In the genomic region with DNA sequence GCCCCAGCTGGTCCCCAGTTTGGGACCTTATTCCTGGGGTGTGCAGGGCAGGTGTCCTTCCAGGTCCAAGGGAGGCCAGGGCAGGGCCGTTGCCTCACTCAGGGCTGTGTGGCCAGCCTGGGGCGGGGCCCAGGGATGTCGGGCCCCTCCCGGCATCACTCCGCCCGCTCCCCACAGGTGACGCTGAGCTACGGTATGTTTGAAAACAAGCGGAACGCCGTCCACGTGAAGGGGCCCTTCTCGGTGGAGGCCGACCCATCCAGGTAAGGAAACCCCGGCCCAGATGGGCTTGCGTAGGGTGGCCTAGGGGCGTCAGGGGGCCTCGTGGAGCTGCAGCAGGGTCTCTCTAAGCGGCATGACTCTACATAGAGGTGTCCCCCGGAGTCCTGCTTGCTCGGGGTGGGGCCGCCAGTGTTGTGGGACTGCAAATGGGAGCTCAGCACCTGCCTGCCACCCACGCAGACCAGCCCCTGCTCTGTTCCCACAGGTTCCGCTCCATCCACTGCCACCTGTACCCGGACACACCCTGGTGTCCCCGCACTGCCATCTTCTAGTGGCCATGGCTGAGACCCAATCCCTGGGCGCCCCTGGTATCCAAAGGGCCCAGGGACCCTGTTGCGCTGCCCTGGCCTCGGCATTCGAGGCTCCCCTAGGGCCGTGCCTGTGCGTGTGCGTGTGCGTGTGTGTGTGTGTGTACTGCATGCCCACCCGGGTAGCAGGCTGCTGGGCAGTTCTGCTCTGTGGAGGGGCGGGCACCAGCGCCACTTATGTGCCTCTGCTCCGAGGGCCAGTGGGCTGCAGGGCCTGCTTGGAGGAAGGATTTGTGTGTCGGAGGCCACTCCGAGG, we compare ENCODE assay signal across 14 cellular contexts. TPM values are rescaled to one million over a fixed set of nuclear protein-coding genes. Genes with fewer than 3 reads are reported as not detected.
DNase-seq lines count a peak whose midpoint lies in the region; ATAC-seq and TF ChIP-seq lines count a peak whose summit lies in the region.
"Had no signal": no experiment of that assay in that cellular context is flagged by ENCODE, and none has a peak within 500 bp of the region (broad histone marks: within the 10 kb centered on the region; RNA-seq: fewer than 3 reads in every experiment).

No MANE protein-coding gene starts in this region.

- 0 out of 2 replicates have a peak, but pooled peaks cover 2% of the 10 kb centered on the region for H3K79me2 ChIP-seq in HCT116 (ENCODE audit: insufficient read depth, low read length)

- H3K9me3 ChIP-seq in BLaER1 (no peaks in the 10 kb centered on the region), HCT116 (ENCODE audit: control insufficient read depth in 1 of 2, insufficient read depth in 1 of 2, low read depth in 1 of 2, low read length in 2 of 2) (no peaks in the 10 kb centered on the region), body of pancreas (no peaks in the 10 kb centered on the region), neuronal stem cell (replicated peaks in 1 of 2; ENCODE audit: control insufficient read depth in 2 of 2, insufficient read depth in 1 of 2, low read depth in 1 of 2, low read length in 2 of 2) (no peaks in the 10 kb centered on the region)
- H3K9me3 ChIP-seq: breast epithelium had no signal

- peaks cover 37% of the 10 kb centered on the region for H3K79me1 ChIP-seq in neuronal stem cell (ENCODE audit: low read depth, low read length)

- H2AFZ ChIP-seq in HCT116 (ENCODE audit: low read depth, low read length, poor library complexity, severe bottlenecking) (no peak overlapping the region), neuronal stem cell (ENCODE audit: low read length) (no peak overlapping the region)

- TF ChIP-seq RAD21 in HCT116 (IDR thresholded peaks at IDR 0.05; ENCODE audit: low read depth), result no peak

- no peak overlapping the region for H3K27ac ChIP-seq in BLaER1
- peak overlapping the region; percentile 50; the same call in 1 of the 2 replicates for H3K27ac ChIP-seq in HCT116 (ENCODE audit: low read depth, low read length)
- peak overlapping the region; percentile 89 to 98 (median 93) for H3K27ac ChIP-seq in body of pancreas
- peak overlapping the region; percentile 45 for H3K27ac ChIP-seq in neuronal stem cell (replicated peaks; ENCODE audit: low read length)

- H2AK5ac ChIP-seq in neuronal stem cell (ENCODE audit: low read depth, low read length), result peak overlapping the region; percentile 100

- H4K20me1 ChIP-seq in BLaER1, result peaks cover 76% of the 10 kb centered on the region
- no peaks in the 10 kb centered on the region for H4K20me1 ChIP-seq in HCT116 (ENCODE audit: insufficient read depth)

- H3K4me3 ChIP-seq in BLaER1, result no peak overlapping the region
- no peak overlapping the region for H3K4me3 ChIP-seq in HCT116 (replicated peaks in 1 of 2; ENCODE audit: low read depth in 1 of 2, low read length in 2 of 2)
- H3K4me3 ChIP-seq in body of pancreas, result no peak overlapping the region
- no peak overlapping the region for H3K4me3 ChIP-seq in neuronal stem cell (ENCODE audit: low read length in 2 of 2)
- H3K4me3 ChIP-seq: breast epithelium had no signal

- BruUV-seq in HCT116 (replicated peaks; lab: Mats Ljungman, UMichigan), result no TSS peak

- peaks cover 62% of the 10 kb centered on the region for H3K4me1 Mint-ChIP-seq in chondrocyte (ENCODE audit: low read depth)

- H3K18ac ChIP-seq in neuronal stem cell (ENCODE audit: low read length), result peak overlapping the region; percentile 99

- POLR2A ChIA-PET in HCT116 (lab: Charles Lee), result interaction anchor here (1.2 kb wide), 1 partner anchor 58 kb away, joined by 4 read pairs; no protein-coding TSS in a partner anchor

- H3K36me3 ChIP-seq in BLaER1 (peaks cover 36% of the 10 kb centered on the region), HCT116 (ENCODE audit: control insufficient read depth in 1 of 2, insufficient read depth in 2 of 2, low read length in 2 of 2) (no peaks in the 10 kb centered on the region), body of pancreas (replicated peaks in 1 of 2; ENCODE audit: insufficient read depth in 1 of 2, low read depth in 2 of 2) (no peaks in the 10 kb centered on the region), neuronal stem cell (replicated peaks in 1 of 2; ENCODE audit: control insufficient read depth in 2 of 2, insufficient read depth in 2 of 2, low read length in 2 of 2) (peaks cover 45 to 53% of the 10 kb centered on the region in 2 donors)
- H3K36me3 ChIP-seq: breast epithelium had no signal

- H3K14ac ChIP-seq in neuronal stem cell (ENCODE audit: low read length), result peak overlapping the region; percentile 14

- H2BK12ac ChIP-seq in neuronal stem cell (ENCODE audit: low read length), result peak overlapping the region; percentile 46

- H3K4me2 ChIP-seq in BLaER1 (peak overlapping the region; percentile 100), HCT116 (ENCODE audit: low read length) (peak overlapping the region; percentile 62), neuronal stem cell (ENCODE audit: insufficient read depth, low read length, poor library complexity, severe bottlenecking) (no peak overlapping the region)

- H3K36me3 Mint-ChIP-seq in chondrocyte (ENCODE audit: low read depth), result peaks cover 3% of the 10 kb centered on the region

- H4K8ac ChIP-seq in neuronal stem cell (ENCODE audit: low read depth, low read length), result no peak overlapping the region

- CTCF ChIA-PET in HCT116 (lab: Charles Lee), result interaction anchor here (1.0 to 1.1 kb wide), 2 partner anchors 58 to 75 kb away, joined by 3 to 4 read pairs; no protein-coding TSS in a partner anchor

- peak overlapping the region; percentile 87 for H3K23ac ChIP-seq in neuronal stem cell (ENCODE audit: low read depth, low read length, poor library complexity)

- H3K9ac ChIP-seq in BLaER1 (no peak overlapping the region), HCT116 (ENCODE audit: low read length) (no peak overlapping the region), neuronal stem cell (ENCODE audit: low read depth, low read length, poor library complexity) (peak overlapping the region; percentile 54)

- no peak for TF ChIP-seq POLR2A in HCT116 (IDR thresholded peaks at IDR 0.05; ENCODE audit: borderline replicate concordance, extremely low read depth, insufficient read depth, insufficient read length)
- TF ChIP-seq POLR2A in body of pancreas (IDR thresholded peaks at IDR 0.05), result peak in 1 of 3 donors; percentile 8

- DNase-seq in HCT116 (ENCODE audit: low read depth, low spot score) (no peak), body of pancreas (peak in 2 of 4 donors; percentile 36 to 61), neuronal stem cell (ENCODE audit: low spot score) (no peak), chondrocyte (ENCODE audit: low spot score) (no peak), NCI-H1417 treated with DMSO at 0.1 percent for 48 hours (lab: John Stamatoyannopoulos, UW) (no peak), nucleus accumbens (lab: John Stamatoyannopoulos, UW) (no peak)
- DNase-seq: NCI-H1930 had no signal

- intact Hi-C loops in HCT116 (cut with micrococcal nuclease), result no loop called here
- intact Hi-C loops in body of pancreas (cut with DNase I), result no loop called here

- peak overlapping the region; percentile 97 for H2BK5ac ChIP-seq in neuronal stem cell (ENCODE audit: low read length)

- peaks cover 95% of the 10 kb centered on the region for H3K4me1 ChIP-seq in BLaER1
- peaks cover 69 to 78% of the 10 kb centered on the region in 2 experiments for H3K4me1 ChIP-seq in HCT116 (ENCODE audit: control insufficient read depth in 1 of 2, insufficient read depth in 2 of 2, low read length in 2 of 2)
- peaks cover 98% of the 10 kb centered on the region for H3K4me1 ChIP-seq in body of pancreas
- peaks cover 60 to 63% of the 10 kb centered on the region in 2 donors for H3K4me1 ChIP-seq in neuronal stem cell (ENCODE audit: control insufficient read depth in 2 of 2, insufficient read depth in 1 of 2, low read depth in 1 of 2, low read length in 2 of 2)

- H2BK15ac ChIP-seq in neuronal stem cell (ENCODE audit: low read length), result peak overlapping the region; percentile 63

- WGBS in body of pancreas, 2 donors, result 66 to 73% methylated on average over 3 to 35 of the region's 40 CpGs
- no CpG with 5 or more reads among the region's 40 CpGs for WGBS in neuronal stem cell (ENCODE audit: extremely low coverage in 2 of 2, insufficient read length in 2 of 2, insufficient replicate concordance in 1 of 2), 2 donors

- H3K27me3 ChIP-seq in BLaER1 (no peaks in the 10 kb centered on the region), HCT116 (ENCODE audit: insufficient read depth, low read length) (no peaks in the 10 kb centered on the region), body of pancreas (no peaks in the 10 kb centered on the region), neuronal stem cell (ENCODE audit: control insufficient read depth in 3 of 3, insufficient read depth in 3 of 3, low read depth in 1 of 3, low read length in 3 of 3) (no peaks in the 10 kb centered on the region)
- H3K27me3 ChIP-seq: breast epithelium had no signal

- no peaks in the 10 kb centered on the region for H3K9me3 Mint-ChIP-seq in chondrocyte (ENCODE audit: low read depth)

- TF ChIP-seq CTCF in HCT116 (IDR thresholded peaks at IDR 0.05 in 2 of 3, conservative IDR thresholded peaks at IDR 0.05 in 1 of 3; ENCODE audit: borderline replicate concordance in 1 of 3, insufficient read depth in 1 of 3, low read depth in 2 of 3, low read length in 2 of 3) (no peak), body of pancreas (IDR thresholded peaks at IDR 0.05) (no peak), chondrocyte (IDR thresholded peaks at IDR 0.05) (no peak)

- no peak overlapping the region for H3K4me3 Mint-ChIP-seq in chondrocyte (ENCODE audit: unreplicated experiment)

- H3K9me2 ChIP-seq in HCT116 (ENCODE audit: insufficient read depth), result no peaks in the 10 kb centered on the region

- peak overlapping the region; percentile 80 for H3K4ac ChIP-seq in neuronal stem cell (ENCODE audit: low read length)

- peak overlapping the region; percentile 42 for H4K91ac ChIP-seq in neuronal stem cell (ENCODE audit: low read depth, low read length, poor library complexity)

- ATAC-seq in HCT116, result no peak
- ATAC-seq in body of pancreas, result no peak
- ATAC-seq in HG03378 (IDR thresholded peaks at IDR 0.05; ENCODE audit: unreplicated experiment), result no peak

- RAD21 ChIA-PET in HCT116 (lab: Charles Lee; ENCODE audit: low non-redundant PET in 1 of 2, low total read pairs in 2 of 2, uncharacterized antibody in 2 of 2, unreplicated experiment in 2 of 2), result no interaction called here

- no peak overlapping the region for H3K27ac Mint-ChIP-seq in chondrocyte (ENCODE audit: unreplicated experiment)

- H2BK120ac ChIP-seq in neuronal stem cell (ENCODE audit: low read depth, low read length), result peak overlapping the region; percentile 41

- no peaks in the 10 kb centered on the region for H3K27me3 Mint-ChIP-seq in chondrocyte (ENCODE audit: low read depth)

RNA-seq across cellular contexts. Expression of a gene that starts 7.3 kb away (rescaled TPM):
- total RNA-seq in HCT116 (2021; ENCODE audit: unreplicated experiment) (14.3 TPM), body of pancreas (100 to 1,000 TPM in 1 of 2 donors, 10 to 100 TPM in 1; 47.8 to 142 TPM), chondrocyte (36.7 to 39.9 TPM (median 39.9 TPM) in 3 replicates)
- polyA plus RNA-seq in HCT116 (2012), result 3.9 and 4.3 TPM in 2 replicates
- 84.0 TPM for polyA plus RNA-seq in neuronal stem cell (2013, experiment 1 of 2)
- polyA plus RNA-seq in neuronal stem cell (2013, experiment 2 of 2), result 82.3 TPM

RNA-seq across cellular contexts. Expression of a gene that starts 28.4 kb away (rescaled TPM):
- total RNA-seq in HCT116 (2021; ENCODE audit: unreplicated experiment) (47.6 TPM), body of pancreas (10 to 100 TPM; 36.6 to 46.8 TPM), chondrocyte (19.6 to 30.6 TPM (median 21.0 TPM) in 3 replicates)
- 32.1 and 35.3 TPM in 2 replicates for polyA plus RNA-seq in HCT116 (2012)
- 18.7 TPM for polyA plus RNA-seq in neuronal stem cell (2013, experiment 1 of 2)
- 18.1 TPM for polyA plus RNA-seq in neuronal stem cell (2013, experiment 2 of 2)

RNA-seq across cellular contexts. Expression of a gene that starts 31.9 kb away (rescaled TPM):
- total RNA-seq in HCT116 (2021; ENCODE audit: unreplicated experiment) (21.4 TPM), body of pancreas (10 to 100 TPM in 1 of 2 donors, 1 to 10 TPM in 1; 7.8 to 73.2 TPM), chondrocyte (9.3 to 20.2 TPM (median 10.0 TPM) in 3 replicates)
- 10.4 and 12.2 TPM in 2 replicates for polyA plus RNA-seq in HCT116 (2012)
- polyA plus RNA-seq in neuronal stem cell (2013, experiment 1 of 2), result 10.4 TPM
- polyA plus RNA-seq in neuronal stem cell (2013, experiment 2 of 2), result 10.3 TPM

RNA-seq across cellular contexts. Expression of a gene that starts 50.7 kb away (rescaled TPM):
- total RNA-seq in HCT116 (2021; ENCODE audit: unreplicated experiment), result not detected
- polyA plus RNA-seq in HCT116 (2012), result not detected in 2 replicates
- total RNA-seq in body of pancreas, result not detected
- polyA plus RNA-seq in neuronal stem cell (2013, experiment 1 of 2), result not detected
- polyA plus RNA-seq in neuronal stem cell (2013, experiment 2 of 2), result not detected
- total RNA-seq in chondrocyte, result not detected in 3 replicates
- total RNA-seq: breast epithelium, H4, mucosa of gallbladder, OCI-LY7 had no signal
- polyA plus RNA-seq: esophagus had no signal
